13 cellular contexts compared by ENCODE assay signal in genomic region chr3:127226946-127227842, GRCh38. TPM values are rescaled to one million over a fixed set of nuclear protein-coding genes. Genes with fewer than 3 reads are reported as not detected.
DNase-seq lines count a peak whose midpoint lies in the region; ATAC-seq, FAIRE-seq and TF ChIP-seq lines count a peak whose summit lies in the region.
"Had no signal": no experiment of that assay in that cellular context is flagged by ENCODE, and none has a peak within 500 bp of the region (broad histone marks: within the 10 kb centered on the region; RNA-seq: fewer than 3 reads in every experiment).

No MANE protein-coding gene starts in this region.

- H3K36me3 ChIP-seq in K562 (ENCODE audit: control insufficient read depth, insufficient read depth, low read length) (no peaks in the 10 kb centered on the region), parathyroid adenoma (ENCODE audit: control insufficient read depth, insufficient read depth, low read length) (no peaks in the 10 kb centered on the region), testis (ENCODE audit: low read depth, missing control alignments) (no peaks in the 10 kb centered on the region), esophagus squamous epithelium (no peaks in the 10 kb centered on the region)
- H3K36me3 ChIP-seq: brain microvascular endothelial cell had no signal

- CTCF ChIA-PET in K562 (lab: Yijun Ruan, JAX; ENCODE audit: low intra/inter-chr PET ratio) = no interaction called here

- FAIRE-seq in K562 (lab: Jason Lieb, UNC) = no peak
- FAIRE-seq: frontal cortex had no signal

- H3K27me3 ChIP-seq in K562 (ENCODE audit: control insufficient read depth in 2 of 2, insufficient read depth in 2 of 2, low read length in 2 of 2) (no peaks in the 10 kb centered on the region; a peak in 1 of 5 replicates), parathyroid adenoma (ENCODE audit: control insufficient read depth, insufficient read depth, low read length) (no peaks in the 10 kb centered on the region), testis (no peaks in the 10 kb centered on the region), esophagus squamous epithelium (peaks cover 0 to 45% (median 0%) of the 10 kb centered on the region in 4 donors)
- H3K27me3 ChIP-seq: brain microvascular endothelial cell had no signal

- no peak overlapping the region for H3K4me2 ChIP-seq in K562 (ENCODE audit: insufficient read depth, low read length)
- H3K4me2 ChIP-seq in parathyroid adenoma (ENCODE audit: low read length) = no peak overlapping the region

- TF ChIP-seq EP300 in K562 (IDR thresholded peaks at IDR 0.05; ENCODE audit: low read length) = no peak

- H3K9me3 ChIP-seq in K562 (replicated peaks; ENCODE audit: control insufficient read depth, insufficient read depth, low read depth, low read length) (no peaks in the 10 kb centered on the region), parathyroid adenoma (ENCODE audit: control insufficient read depth, low read length) (peaks cover 5% of the 10 kb centered on the region), testis (no peaks in the 10 kb centered on the region), esophagus squamous epithelium (peaks cover 0 to 8% (median 4%) of the 10 kb centered on the region in 3 donors)

- H3K9me1 ChIP-seq in K562 (ENCODE audit: control insufficient read depth, insufficient read depth, low read length) = no peaks in the 10 kb centered on the region

- no peak overlapping the region for H3K9ac ChIP-seq in K562 (ENCODE audit: insufficient read depth in 1 of 2, low read depth in 2 of 2, low read length in 2 of 2)
- H3K9ac ChIP-seq in parathyroid adenoma = no peak overlapping the region

- TF ChIP-seq POLR2A in K562 (conservative IDR thresholded peaks at IDR 0.05) (no peak), testis (IDR thresholded peaks at IDR 0.05) (no peak), esophagus squamous epithelium (IDR thresholded peaks at IDR 0.05) (no peak)

- WGBS in K562 (ENCODE audit: insufficient coverage, low coverage, missing lambda C conversion rate) = 0% methylated on average over 3 of the region's 22 CpGs
- WGBS in testis, 2 donors = 33 to 41% methylated on average over 12 to 22 of the region's 22 CpGs
- whole genome bisulfite sequencing in esophagus squamous epithelium, 2 donors = 19 to 48% methylated on average over 7 to 18 of the region's 22 CpGs

- intact Hi-C loops in K562 (cut with micrococcal nuclease) (no loop called here), testis (cut with DNase I; ENCODE audit: low total_unique reads) (no loop called here), esophagus squamous epithelium (cut with DNase I) (no loop called here)

- H3K4me1 ChIP-seq in K562 (replicated peaks in 1 of 2; ENCODE audit: control insufficient read depth in 2 of 2, insufficient read depth in 2 of 2, low read length in 2 of 2) (peaks cover 0 to 3% of the 10 kb centered on the region in 2 experiments; a peak in 2 of 5 replicates), parathyroid adenoma (no peaks in the 10 kb centered on the region), testis (no peaks in the 10 kb centered on the region), esophagus squamous epithelium (no peaks in the 10 kb centered on the region)

- no TSS peak for BruUV-seq in K562 (replicated peaks; lab: Mats Ljungman, UMichigan)

- POLR2A ChIA-PET in K562 (lab: Yijun Ruan, JAX) = no interaction called here

- no peak overlapping the region for H2AFZ ChIP-seq in K562 (ENCODE audit: low read depth, low read length)
- peak overlapping the region; percentile 42 for H2AFZ ChIP-seq in parathyroid adenoma

- no peak for TF ChIP-seq RAD21 in K562 (CRISPR knock-in tag; conservative IDR thresholded peaks at IDR 0.05 in 1 of 2, IDR thresholded peaks at IDR 0.05 in 1 of 2)

- TF ChIP-seq CTCF in K562 (IDR thresholded peaks at IDR 0.05 in 2 of 3, conservative IDR thresholded peaks at IDR 0.05 in 1 of 3; ENCODE audit: insufficient read depth in 2 of 3, low read depth in 1 of 3, low read length in 3 of 3) = no peak
- TF ChIP-seq CTCF in parathyroid adenoma (IDR thresholded peaks at IDR 0.05) = no peak
- TF ChIP-seq CTCF in testis (IDR thresholded peaks at IDR 0.05) = no peak
- no peak for TF ChIP-seq CTCF in esophagus squamous epithelium (IDR thresholded peaks at IDR 0.05)

- DNase-seq in SHP77 (lab: John Stamatoyannopoulos, UW) = peak; percentile 21 to 53
- DNase-seq in SHP77 treated with DMSO at 0.1 percent for 48 hours (lab: John Stamatoyannopoulos, UW) = no peak
- peak; percentile 8 for DNase-seq in LoVo (ENCODE audit: low spot score)
- DNase-seq in K562 (ENCODE audit: extremely low read depth in 1 of 4, low spot score in 3 of 4) = peak; percentile 9 to 16 (median 12)
- DNase-seq in testis = no peak
- DNase-seq in esophagus squamous epithelium (lab: John Stamatoyannopoulos, UW) = no peak
- DNase-seq: brain microvascular endothelial cell had no signal

- H4K20me1 ChIP-seq in K562 (replicated peaks; ENCODE audit: control insufficient read depth, insufficient read depth, low read length) = no peaks in the 10 kb centered on the region

- in situ Hi-C loops in K562 (cut with MboI) = no loop called here

- H3K79me2 ChIP-seq in K562 (ENCODE audit: control insufficient read depth, insufficient read depth, low read length) (no peaks in the 10 kb centered on the region), parathyroid adenoma (no peaks in the 10 kb centered on the region)

- ATAC-seq in K562 = peak; percentile 71
- no peak for ATAC-seq in HG02938 (IDR thresholded peaks at IDR 0.05; ENCODE audit: unreplicated experiment)

- H3K27ac ChIP-seq in K562 (ENCODE audit: extremely low read depth, low read depth, low read length) (no peak overlapping the region), parathyroid adenoma (no peak overlapping the region), testis (no peak overlapping the region), esophagus squamous epithelium (no peak overlapping the region)
- H3K27ac ChIP-seq: 22Rv1, brain microvascular endothelial cell had no signal

- H3K4me3 ChIP-seq in K562 = no peak overlapping the region
- H3K4me3 ChIP-seq in parathyroid adenoma (ENCODE audit: low read depth, low read length) = no peak overlapping the region
- no peak overlapping the region for H3K4me3 ChIP-seq in testis
- H3K4me3 ChIP-seq in esophagus squamous epithelium = no peak overlapping the region

TF ChIP-seq in K562, 482 proteins besides CTCF, POLR2A, EP300 and RAD21:
- TF ChIP-seq ETS2 (tag; IDR thresholded peaks at IDR 0.05; ENCODE audit: borderline replicate concordance, poor library complexity, severe bottlenecking) = no peak
- no peak for TF ChIP-seq FOXJ2 (tag; IDR thresholded peaks at IDR 0.05)
- TF ChIP-seq SAFB (IDR thresholded peaks at IDR 0.05; ENCODE audit: borderline replicate concordance, low read depth, low read length) = no peak
- 0 out of 2 replicates have a peak, but pooled peaks have one; percentile 6 for TF ChIP-seq USF2 (CRISPR knock-in tag; IDR thresholded peaks at IDR 0.05)

RNA-seq across cellular contexts. Expression of gene PRR23E, which starts 34.3 kb away (rescaled TPM):
- total RNA-seq in K562 (2011; cell fraction: chromatin; rRNA removed; ENCODE audit: low replicate concordance) = not detected in 2 replicates
- total RNA-seq in K562 (2011; cell fraction: nucleolus; rRNA removed) = not detected in 2 replicates
- not detected in 2 replicates for total RNA-seq in K562 (2011; cell fraction: nucleoplasm; rRNA removed)
- total RNA-seq in K562 (2014; rRNA removed) (not detected in 2 replicates), K562 (2014; rRNA removed; fragmentation: Illumina TruSeq; extraction: Trizol) (not detected in 2 replicates), K562 (2015; rRNA removed; fragmentation: Illumina TruSeq; extraction: Trizol) (not detected in 2 replicates), K562 (2021) (not detected in 2 replicates), testis (1 to 10 TPM in 1 of 2 donors, under 1 TPM in 1; 0.87 to 1.5 TPM), esophagus squamous epithelium (not detected)
- polyA plus RNA-seq in K562 (2011; rRNA removed) (not detected in 2 replicates), K562 (2014; fragmentation: Illumina TruSeq; extraction: Trizol) (not detected in 2 replicates), K562 (2014; fragmentation: Nextera tagmentation; extraction: Ambion mirVana) (not detected), K562 (2014; rRNA removed) (not detected in 2 replicates), testis (ENCODE audit: insufficient read depth, low read depth, low replicate concordance) (1.0 TPM)
- polyA plus RNA-seq in K562 (2011; cell fraction: cytosol; rRNA removed) = not detected in 2 replicates
- polyA plus RNA-seq in K562 (2011; cell fraction: nucleus; rRNA removed) = not detected in 2 replicates
- polyA plus RNA-seq in K562 (2012) = not detected in 2 replicates
- polyA minus RNA-seq in K562 (2011; rRNA and poly(A)+ RNA removed) = not detected in 2 replicates
- polyA minus RNA-seq in K562 (2011; cell fraction: cytosol; rRNA and poly(A)+ RNA removed) = not detected in 2 replicates
- polyA minus RNA-seq in K562 (2011; cell fraction: nucleus; rRNA and poly(A)+ RNA removed) = not detected in 2 replicates
- total RNA-seq: frontal cortex, HT-29, temporal lobe had no signal

Comparison
In these comparisons a context has a peak if more than half of its experiments do, and no peak if none do; other contexts are left out.
1. DNase-seq: peak in SHP77 (2 of 2), LoVo (single experiment) and K562 (4 of 4); none in SHP77 treated with DMSO at 0.1 percent for 48 hours (single experiment), testis (single experiment) and esophagus squamous epithelium (single experiment).